Comparison of ENCODE assay signal across 3 cellular contexts in the genomic region with DNA sequence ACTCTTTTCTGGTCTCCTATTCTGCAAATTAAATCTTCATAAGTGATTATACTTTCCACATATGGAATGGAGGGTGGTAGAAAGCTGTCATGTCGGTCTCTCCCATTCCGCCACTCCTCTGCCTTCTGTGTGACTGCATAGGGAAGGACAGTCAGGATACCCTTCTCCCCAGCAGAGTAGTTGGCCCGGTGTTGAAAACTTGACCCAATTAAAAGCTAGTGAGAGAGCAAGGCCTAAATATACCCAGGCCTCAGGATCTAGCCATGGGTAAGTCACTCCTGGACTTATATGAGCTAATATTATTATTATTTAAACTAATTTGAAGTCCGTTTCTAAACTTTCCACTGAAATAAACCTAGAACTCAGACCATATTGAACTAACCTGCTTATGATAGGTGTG.
"Had no signal": no experiment of that assay in that cellular context is flagged by ENCODE, and none has a peak within 500 bp of the region (broad histone marks: within the 10 kb centered on the region; RNA-seq: fewer than 3 reads in every experiment).

No MANE protein-coding gene starts in this region.

- ATAC-seq: GM12878 had no signal

- DNase-seq: GDM1, GF-D8 had no signal

- H3K4me3 ChIP-seq: GM12878 had no signal
